ENCODE assay signal across 26 cellular contexts in genomic region chr11:60367896-60368295, GRCh38. TPM values are rescaled to one million over a fixed set of nuclear protein-coding genes. Genes with fewer than 3 reads are reported as not detected.
DNase-seq lines count a peak whose midpoint lies in the region; ATAC-seq, FAIRE-seq and TF ChIP-seq lines count a peak whose summit lies in the region.
"Had no signal": no experiment of that assay in that cellular context is flagged by ENCODE, and none has a peak within 500 bp of the region (broad histone marks: within the 10 kb centered on the region; RNA-seq: fewer than 3 reads in every experiment).

No MANE protein-coding gene starts in this region.

- H3K27me3 ChIP-seq in H9 (ENCODE audit: insufficient read depth, low read length) (no peaks in the 10 kb centered on the region), trophoblast cell (ENCODE audit: insufficient read depth, low read length) (no peaks in the 10 kb centered on the region), GM23248 (replicated peaks; ENCODE audit: insufficient read depth) (no peaks in the 10 kb centered on the region)
- H3K27me3 ChIP-seq: BLaER1 treated with 17β-estradiol and CSF1 and Interleukin-3, amounts not matched to agents 10 nM and 100 nM; SJCRH30 had no signal

- intact Hi-C loops in activated B cell treated with CpG ODN at 0.5 μM for 24 hours (cut with micrococcal nuclease) = loop anchor here (1.0 kb wide), 5 partner anchors 10 to 109 kb away; partner anchors contain the start of genes MS4A1, MS4A14 and MS4A7

- no peak overlapping the region for H4K5ac ChIP-seq in H9 (ENCODE audit: insufficient read length, low read depth, low read length)

- no CpG with 5 or more reads among the region's 19 CpGs for WGBS in H9 (ENCODE audit: extremely low coverage, insufficient read length, low lambda C conversion rate)
- no CpG with 5 or more reads among the region's 19 CpGs for WGBS in trophoblast cell (ENCODE audit: extremely low coverage, insufficient coverage, insufficient read length)
- WGBS in GM23248 (ENCODE audit: low coverage in 1 of 2, low lambda C conversion rate in 2 of 2, missing lambda C conversion rate in 2 of 2), 2 experiments = 45 to 54% methylated on average over 19 of the region's 19 CpGs

- no peaks in the 10 kb centered on the region for H3K36me3 ChIP-seq in trophoblast cell (ENCODE audit: control insufficient read depth in 1 of 2, insufficient read depth in 2 of 2, low read length in 2 of 2)
- no peaks in the 10 kb centered on the region for H3K36me3 ChIP-seq in GM23248 (ENCODE audit: low read depth)
- H3K36me3 ChIP-seq: SJCRH30 had no signal

- H3K4me1 Mint-ChIP-seq in H9 (peaks cover 42 to 59% of the 10 kb centered on the region in 2 experiments), activated B cell treated with CpG ODN at 0.5 μM for 24 hours (peaks cover 97% of the 10 kb centered on the region)

- H3K9me3 ChIP-seq in H9 (ENCODE audit: control insufficient read depth, low read depth, low read length) = no peaks in the 10 kb centered on the region
- no peaks in the 10 kb centered on the region for H3K9me3 ChIP-seq in trophoblast cell (ENCODE audit: insufficient read depth, low read depth, low read length)
- no peaks in the 10 kb centered on the region for H3K9me3 ChIP-seq in GM23248 (ENCODE audit: low read depth)
- H3K9me3 ChIP-seq: SJCRH30 had no signal

- H3K4ac ChIP-seq in H9 (ENCODE audit: low read depth, low read length) (no peak overlapping the region), trophoblast cell (ENCODE audit: low read depth, low read length) (no peak overlapping the region)

- peak overlapping the region; percentile 63 for H3K18ac ChIP-seq in H9 (ENCODE audit: insufficient read length, low read depth, low read length)
- peak overlapping the region; percentile 51 for H3K18ac ChIP-seq in trophoblast cell (ENCODE audit: low read length)

- peak overlapping the region; percentile 62 for H2BK5ac ChIP-seq in H9 (ENCODE audit: insufficient read length, low read length)
- no peak overlapping the region for H2BK5ac ChIP-seq in trophoblast cell (ENCODE audit: low read depth, low read length, poor library complexity)

- H3K4me3 Mint-ChIP-seq in H9 (no peak overlapping the region), activated B cell treated with CpG ODN at 0.5 μM for 24 hours (peak overlapping the region; percentile 63)
- H3K4me3 Mint-ChIP-seq: CD8-positive, alpha-beta T cell; HFFc6 had no signal

- H2BK12ac ChIP-seq in H9 (ENCODE audit: insufficient read length, low read depth, low read length) = no peak overlapping the region
- peak overlapping the region; percentile 77 for H2BK12ac ChIP-seq in trophoblast cell (ENCODE audit: low read length)

- no peaks in the 10 kb centered on the region for H3K9me2 ChIP-seq in GM23248 (ENCODE audit: insufficient read depth)

- CTCF ChIA-PET in activated B cell treated with CpG ODN at 0.5 μM for 24 hours (lab: Charles Lee) = interaction anchor here (1.2 to 8.0 kb wide), 5 partner anchors 90 to 266 kb away, joined by 4 to 194 read pairs (median 6); partner anchors contain the start of gene MS4A1

- H3K27ac Mint-ChIP-seq in H9 (peak overlapping the region; percentile 58 to 80 (median 65); a peak in 4 of 7 replicates), activated B cell treated with CpG ODN at 0.5 μM for 24 hours (peak overlapping the region; percentile 90)
- H3K27ac Mint-ChIP-seq: CD8-positive, alpha-beta T cell; HFFc6 had no signal

- no peak overlapping the region for H3K4me2 ChIP-seq in H9 (ENCODE audit: insufficient read depth, insufficient read length, low read length)
- H3K4me2 ChIP-seq in trophoblast cell (ENCODE audit: low read length) = no peak overlapping the region
- no peak overlapping the region for H3K4me2 ChIP-seq in GM23248 (ENCODE audit: unreplicated experiment)

- H3F3A ChIP-seq in GM23248 (ENCODE audit: insufficient read depth) = no peaks in the 10 kb centered on the region

- H4K8ac ChIP-seq in H9 (replicated peaks; ENCODE audit: insufficient read length, low read depth, low read length) (no peak overlapping the region), trophoblast cell (ENCODE audit: low read depth, low read length) (no peak overlapping the region)

- POLR2A ChIA-PET in activated B cell treated with CpG ODN at 0.5 μM for 24 hours (lab: Charles Lee) = interaction anchor here (0.6 to 18.0 kb wide), 17 partner anchors 11 to 265 kb away, joined by 3 to 800 read pairs (median 9); partner anchors contain the start of genes MS4A1, MS4A14 and MS4A7

- H3K4me1 ChIP-seq in H9 (ENCODE audit: insufficient read depth, low read length) = peaks cover 6% of the 10 kb centered on the region; the same call in 1 of the 2 replicates
- H3K4me1 ChIP-seq in trophoblast cell (ENCODE audit: control insufficient read depth in 1 of 2, insufficient read depth in 2 of 2, low read length in 2 of 2) = peaks cover 0 to 2% of the 10 kb centered on the region in 2 experiments
- H3K4me1 ChIP-seq in GM23248 (ENCODE audit: insufficient read depth) = no peaks in the 10 kb centered on the region

- no peak overlapping the region for H3K4me3 ChIP-seq in trophoblast cell (ENCODE audit: low read depth, low read length)
- no peak overlapping the region for H3K4me3 ChIP-seq in GM23248
- H3K4me3 ChIP-seq: BLaER1 treated with 17β-estradiol and CSF1 and Interleukin-3, amounts not matched to agents 10 nM and 100 nM; K562; SJCRH30 had no signal

- no peak for FAIRE-seq in HTR-8/SVneo (lab: Jason Lieb, UNC)
- FAIRE-seq: G401.6, H54, K562, RCC 7860 had no signal

- H2AFZ ChIP-seq in H9 (ENCODE audit: low read length) (no peak overlapping the region), trophoblast cell (ENCODE audit: insufficient read depth, low read length, poor library complexity) (no peak overlapping the region), GM23248 (no peak overlapping the region)

- no peak overlapping the region for H4K12ac ChIP-seq in trophoblast cell (ENCODE audit: low read depth, low read length)

- H3K27me3 Mint-ChIP-seq in H9 (ENCODE audit: low read depth) (no peaks in the 10 kb centered on the region; the same call in 1 of the 2 replicates), activated B cell treated with CpG ODN at 0.5 μM for 24 hours (no peaks in the 10 kb centered on the region)

- DNase-seq in Daoy (ENCODE audit: low read depth) = peak; percentile 12
- no peak for DNase-seq in H9
- no peak for DNase-seq in activated B cell treated with CpG ODN at 0.5 μM for 24 hours
- no peak for DNase-seq in trophoblast cell
- DNase-seq in GM23248 = no peak
- no peak for DNase-seq in iPS-NIHi11 (ENCODE audit: low spot score)
- DNase-seq in HTR-8/SVneo (ENCODE audit: insufficient read length, low spot score) = no peak
- DNase-seq: Calu3; CD8-positive, alpha-beta T cell; DMS153; HFFc6; MM.1S; NCI-H1092; NCI-H1436; NCI-H187 treated with DMSO at 0.1 percent for 48 hours; NCI-H2227 treated with DMSO at 0.1 percent for 48 hours; NCI-H510A treated with DMSO at 0.1 percent for 48 hours; NCI-H748 treated with DMSO at 0.1 percent for 48 hours; SJCRH30 had no signal

- H3K56ac ChIP-seq in H9 (ENCODE audit: insufficient read length, low read depth, low read length) = no peak overlapping the region

- no peaks in the 10 kb centered on the region for H3K23me2 ChIP-seq in H9 (ENCODE audit: insufficient read length, low read depth, low read length, poor library complexity, severe bottlenecking)

- H3K27ac ChIP-seq in H9 (ENCODE audit: insufficient read length, low read depth, low read length) = no peak overlapping the region
- H3K27ac ChIP-seq in trophoblast cell (ENCODE audit: low read depth, low read length) = no peak overlapping the region
- no peak overlapping the region for H3K27ac ChIP-seq in GM23248
- H3K27ac ChIP-seq: SJCRH30 had no signal

- H3K23ac ChIP-seq in H9 (ENCODE audit: insufficient read length, low read depth, low read length) (no peak overlapping the region), trophoblast cell (ENCODE audit: low read length) (no peak overlapping the region)

- peak overlapping the region; percentile 83 for H2BK20ac ChIP-seq in H9 (ENCODE audit: low read depth, low read length, poor library complexity, severe bottlenecking)

- H3K9me3 Mint-ChIP-seq in H9 (peaks cover 9 to 14% of the 10 kb centered on the region in 2 experiments; a peak in 4 of 5 replicates), activated B cell treated with CpG ODN at 0.5 μM for 24 hours (peaks cover 4% of the 10 kb centered on the region)
- H3K9me3 Mint-ChIP-seq: CD8-positive, alpha-beta T cell; HFFc6 had no signal

- H3K79me1 ChIP-seq in H9 (ENCODE audit: insufficient read depth, low read depth, low read length, poor library complexity, severe bottlenecking) = no peaks in the 10 kb centered on the region
- peaks cover 8% of the 10 kb centered on the region for H3K79me1 ChIP-seq in trophoblast cell (ENCODE audit: low read length)

- ATAC-seq in activated B cell treated with CpG ODN at 0.5 μM for 24 hours (ENCODE audit: low read depth) (no peak), HG03097 (IDR thresholded peaks at IDR 0.05; ENCODE audit: low FRiP score, unreplicated experiment) (no peak)
- ATAC-seq: CD8-positive, alpha-beta T cell; K562 had no signal

- no peaks in the 10 kb centered on the region for H4K20me1 ChIP-seq in H9 (ENCODE audit: control insufficient read depth, insufficient read depth, insufficient read length)
- H4K20me1 ChIP-seq in GM23248 (ENCODE audit: insufficient read depth) = no peaks in the 10 kb centered on the region
- H4K20me1 ChIP-seq: BLaER1 treated with 17β-estradiol and CSF1 and Interleukin-3, amounts not matched to agents 10 nM and 100 nM had no signal

- no peak for TF ChIP-seq CTCF in H9 (conservative IDR thresholded peaks at IDR 0.05)
- no peak for TF ChIP-seq CTCF in activated B cell treated with CpG ODN at 0.5 μM for 24 hours (IDR thresholded peaks at IDR 0.05)

- peaks cover 2 to 28% (median 12%) of the 10 kb centered on the region in 3 experiments; a peak in 5 of 7 replicates for H3K36me3 Mint-ChIP-seq in H9 (ENCODE audit: insufficient read depth in 1 of 3, low read depth in 3 of 3)
- peaks cover 36% of the 10 kb centered on the region for H3K36me3 Mint-ChIP-seq in activated B cell treated with CpG ODN at 0.5 μM for 24 hours (ENCODE audit: low read depth)
- H3K36me3 Mint-ChIP-seq: CD8-positive, alpha-beta T cell had no signal

- H3K9ac ChIP-seq in H9 (ENCODE audit: extremely low read depth, insufficient read length, low read length) = no peak overlapping the region
- no peak overlapping the region for H3K9ac ChIP-seq in trophoblast cell (ENCODE audit: low read length)
- H3K9ac ChIP-seq in GM23248 = no peak overlapping the region

- in situ Hi-C loops in GM23248 (cut with MboI) = loop anchor here (10.0 kb wide), 1 partner anchor 247 kb away; no protein-coding TSS in a partner anchor

- H3T11ph ChIP-seq in H9 (ENCODE audit: low read length) = no peak overlapping the region

- H4K91ac ChIP-seq in H9 (ENCODE audit: insufficient read length, low read depth, low read length) = no peak overlapping the region
- peak overlapping the region; percentile 76 for H4K91ac ChIP-seq in trophoblast cell (ENCODE audit: low read depth, low read length)

- H3K14ac ChIP-seq in H9 (ENCODE audit: insufficient read depth, low read length) (no peak overlapping the region), trophoblast cell (ENCODE audit: low read length) (no peak overlapping the region)

- H2AK5ac ChIP-seq in H9 (ENCODE audit: insufficient read length, low read length) (no peak overlapping the region), trophoblast cell (ENCODE audit: low read length) (no peak overlapping the region)

- no peaks in the 10 kb centered on the region for H3K79me2 ChIP-seq in H9 (ENCODE audit: insufficient read depth, low read length)
- no peaks in the 10 kb centered on the region for H3K79me2 ChIP-seq in trophoblast cell (ENCODE audit: control insufficient read depth, insufficient read depth, low read length, poor library complexity)
- H3K79me2 ChIP-seq in GM23248 (ENCODE audit: insufficient read depth) = no peaks in the 10 kb centered on the region

- no peak overlapping the region for H2BK120ac ChIP-seq in H9 (ENCODE audit: low read depth, low read length, poor library complexity, severe bottlenecking)
- no peak overlapping the region for H2BK120ac ChIP-seq in trophoblast cell (ENCODE audit: insufficient read depth, low read length, poor library complexity)

- H2BK15ac ChIP-seq in H9 (ENCODE audit: low read depth, low read length) = no peak overlapping the region

RNA-seq across cellular contexts. Expression of gene MS4A7, which starts 10.4 kb away (rescaled TPM):
- not detected in 2 replicates for total RNA-seq in Daoy (2014; rRNA removed; shearing (Covaris generic))
- total RNA-seq in H9 (2021) (not detected in 2 replicates), activated B cell treated with CpG ODN at 0.5 μM for 24 hours (43.1 and 51.1 TPM in 2 replicates)
- polyA plus RNA-seq in trophoblast cell (2013) = 0.25 and 0.26 TPM in 2 replicates
- total RNA-seq in GM23248 (2014; rRNA removed; shearing (Covaris generic)) = not detected in 2 replicates
- polyA plus RNA-seq in GM23248 (2016; fragmentation: Nextera tagmentation; extraction: Ambion mirVana) = not detected in 2 replicates
- total RNA-seq: Calu3; CD8-positive, alpha-beta T cell; HFFc6; K562; LHCN-M2; SJCRH30 had no signal
- polyA plus RNA-seq: K562 had no signal

RNA-seq across cellular contexts. Expression of gene MS4A14, which starts 28.4 kb away (rescaled TPM):
- not detected in 2 replicates for total RNA-seq in Daoy (2014; rRNA removed; shearing (Covaris generic))
- total RNA-seq in H9 (2021) = not detected in 2 replicates
- 4.6 and 4.9 TPM in 2 replicates for total RNA-seq in activated B cell treated with CpG ODN at 0.5 μM for 24 hours
- polyA plus RNA-seq in trophoblast cell (2013) = 0.05 and 0.06 TPM in 2 replicates
- total RNA-seq in GM23248 (2014; rRNA removed; shearing (Covaris generic)) = not detected in 2 replicates
- polyA plus RNA-seq in GM23248 (2016; fragmentation: Nextera tagmentation; extraction: Ambion mirVana) = not detected in 2 replicates
- total RNA-seq: Calu3; CD8-positive, alpha-beta T cell; HFFc6; K562; SJCRH30 had no signal
- polyA plus RNA-seq: K562 had no signal

RNA-seq across cellular contexts. Expression of gene MS4A6E, which starts 40.8 kb away (rescaled TPM):
- not detected in 2 replicates for total RNA-seq in Daoy (2014; rRNA removed; shearing (Covaris generic))
- total RNA-seq in H9 (2021) (not detected in 2 replicates), activated B cell treated with CpG ODN at 0.5 μM for 24 hours (not detected in 2 replicates)
- polyA plus RNA-seq in trophoblast cell (2013) = 0.11 and 0.14 TPM in 2 replicates
- total RNA-seq in GM23248 (2014; rRNA removed; shearing (Covaris generic)) = not detected in 2 replicates
- not detected in 2 replicates for polyA plus RNA-seq in GM23248 (2016; fragmentation: Nextera tagmentation; extraction: Ambion mirVana)
- total RNA-seq: Calu3; CD8-positive, alpha-beta T cell; HFFc6; K562; LHCN-M2; SJCRH30 had no signal

Comparison
In these comparisons a context has a peak if more than half of its experiments do, and no peak if none do; other contexts are left out.
1. RNA of gene MS4A7, which starts 10.4 kb away (total RNA-seq): 43.1 to 51.1 TPM in activated B cell treated with CpG ODN at 0.5 μM for 24 hours; not detected in Daoy, not detected in H9 and not detected in GM23248; every median in the first group is over 10 times any median in the second.